Comparison of ENCODE assay signal across 8 cellular contexts in genomic region chr7:379456-380225, GRCh38.
DNase-seq lines count a peak whose midpoint lies in the region; ATAC-seq, FAIRE-seq and TF ChIP-seq lines count a peak whose summit lies in the region.

No MANE protein-coding gene starts in this region.

- ATAC-seq in naive B cell (ENCODE audit: low read depth in 2 of 2) (peak; percentile 73), GM21717 (IDR thresholded peaks at IDR 0.05; ENCODE audit: unreplicated experiment) (no peak), HG02981 (IDR thresholded peaks at IDR 0.05; ENCODE audit: unreplicated experiment) (no peak)

- peaks cover 3% of the 10 kb centered on the region for H3K4me1 Mint-ChIP-seq in endodermal cell
- peaks cover 25 to 31% (median 26%) of the 10 kb centered on the region in 3 donors for H3K4me1 Mint-ChIP-seq in naive B cell

- CTCF ChIA-PET in HEK293 (lab: Yijun Ruan, JAX) = interaction anchor here (1.2 kb wide), 1 partner anchor 58 kb away, joined by 6 read pairs; no protein-coding TSS in a partner anchor

- H3K4me1 ChIP-seq in ACC112 (ENCODE audit: control insufficient read depth, insufficient read depth, low read length, unreplicated experiment) (no peaks in the 10 kb centered on the region), HEK293 (ENCODE audit: control insufficient read depth, insufficient read depth, low read length) (no peaks in the 10 kb centered on the region), endodermal cell (ENCODE audit: control insufficient read depth, insufficient read depth, low read length) (no peaks in the 10 kb centered on the region)

- DNase-seq in endodermal cell = peak; percentile 83
- peak; percentile 50 for DNase-seq in naive B cell
- DNase-seq in occipital lobe (lab: John Stamatoyannopoulos, UW) = no peak
- DNase-seq in frontal cortex (ENCODE audit: low spot score in 2 of 2) = no peak

- 23 to 41% methylated on average over 30 to 51 of the region's 51 CpGs for WGBS in endodermal cell (ENCODE audit: insufficient coverage in 1 of 2, insufficient read length in 1 of 2), 2 experiments

- H3K36me3 Mint-ChIP-seq in endodermal cell (ENCODE audit: low read depth) (no peaks in the 10 kb centered on the region), naive B cell (peaks cover 8 to 28% of the 10 kb centered on the region in 2 donors)

- H3K4me3 Mint-ChIP-seq in endodermal cell (peak overlapping the region; percentile 9), naive B cell (peak overlapping the region; percentile 75 to 91 (median 82))

- H3K4me3 ChIP-seq in ACC112 (ENCODE audit: low read depth, low read length) = peak overlapping the region; percentile 66
- no peak overlapping the region for H3K4me3 ChIP-seq in HEK293 (ENCODE audit: low read depth, low read length)
- no peak overlapping the region for H3K4me3 ChIP-seq in endodermal cell (ENCODE audit: low read length)

- H3K27ac Mint-ChIP-seq in endodermal cell = no peak overlapping the region
- peak overlapping the region in 4 of 6 donors; percentile 72 to 96 (median 92) for H3K27ac Mint-ChIP-seq in naive B cell

- H3K27ac ChIP-seq in ACC112 (ENCODE audit: low read depth, low read length) (no peak overlapping the region), HEK293 (ENCODE audit: extremely low read depth, low read depth, low read length) (no peak overlapping the region), endodermal cell (ENCODE audit: low read depth, low read length) (no peak overlapping the region)

- TF ChIP-seq CTCF in HEK293 (tag by site-specific recombination; IDR thresholded peaks at IDR 0.05) = no peak
- no peak for TF ChIP-seq CTCF in endodermal cell (conservative IDR thresholded peaks at IDR 0.05)

- H3K36me3 ChIP-seq in ACC112 (ENCODE audit: insufficient read depth, low read length) (no peaks in the 10 kb centered on the region), HEK293 (ENCODE audit: control insufficient read depth in 2 of 2, insufficient read depth in 1 of 2, low read length in 2 of 2) (no peaks in the 10 kb centered on the region), endodermal cell (ENCODE audit: control insufficient read depth, insufficient read depth, low read length) (no peaks in the 10 kb centered on the region)

- H3K9me3 ChIP-seq in HEK293 (ENCODE audit: control insufficient read depth, insufficient read depth, low read depth, low read length) = no peaks in the 10 kb centered on the region
- H3K9me3 ChIP-seq in endodermal cell (ENCODE audit: control insufficient read depth, low read length) = peaks cover 13% of the 10 kb centered on the region

- H3K27me3 Mint-ChIP-seq in endodermal cell (ENCODE audit: insufficient read depth) (peaks cover 12% of the 10 kb centered on the region), naive B cell (no peaks in the 10 kb centered on the region)

- peaks cover 9% of the 10 kb centered on the region for H3K9me3 Mint-ChIP-seq in endodermal cell
- peaks cover 13 to 37% (median 28%) of the 10 kb centered on the region in 7 donors for H3K9me3 Mint-ChIP-seq in naive B cell

- no peak overlapping the region for H3K9ac ChIP-seq in endodermal cell (ENCODE audit: extremely low read depth, low read length, poor library complexity, severe bottlenecking)

- no peak for FAIRE-seq in frontal cortex (lab: Jason Lieb, UNC)

- peak overlapping the region; percentile 14 for H2AFZ ChIP-seq in ACC112 (ENCODE audit: low read length, unreplicated experiment)

- no peaks in the 10 kb centered on the region for H3K79me2 ChIP-seq in ACC112 (ENCODE audit: control insufficient read depth, insufficient read depth, low read length, unreplicated experiment)

- POLR2A ChIA-PET in HEK293 (lab: Yijun Ruan, JAX) = no interaction called here

- peaks cover 38% of the 10 kb centered on the region for H3K27me3 ChIP-seq in ACC112 (ENCODE audit: insufficient read depth, low read length)
- H3K27me3 ChIP-seq in endodermal cell (ENCODE audit: control insufficient read depth, insufficient read depth, low read length, poor library complexity, severe bottlenecking) = no peaks in the 10 kb centered on the region

TF ChIP-seq in HEK293, 187 proteins besides CTCF, POLR2A, EP300 and RAD21:
- TF ChIP-seq ZNF548 (tag by site-specific recombination; IDR thresholded peaks at IDR 0.05) = no peak
- peak; percentile 65 for TF ChIP-seq ZIC2 (tag by site-specific recombination; IDR thresholded peaks at IDR 0.05)

Comparison
In these comparisons a context has a peak if more than half of its experiments do, and no peak if none do; other contexts are left out.
1. DNase-seq: peak in endodermal cell (single experiment) and naive B cell (single experiment); none in occipital lobe (single experiment) and frontal cortex (0 of 2).
2. ATAC-seq: peak in naive B cell (2 of 2); none in GM21717 (single experiment) and HG02981 (single experiment).